In genomic region chr20:39876974-39877615, GRCh38 we compare ENCODE assay signal across 13 cellular contexts.
DNase-seq lines count a peak whose midpoint lies in the region; TF ChIP-seq lines count a peak whose summit lies in the region.
"Had no signal": no experiment of that assay in that cellular context is flagged by ENCODE, and none has a peak within 500 bp of the region (broad histone marks: within the 10 kb centered on the region; RNA-seq: fewer than 3 reads in every experiment).

No MANE protein-coding gene starts in this region.

- H3K27ac ChIP-seq in caudate nucleus (ENCODE audit: low read depth, low read length) (no peak overlapping the region), breast epithelium (no peak overlapping the region)

- H3K4me1 ChIP-seq in endocrine pancreas (ENCODE audit: control insufficient read depth, insufficient read depth, low read length) (peaks cover 13% of the 10 kb centered on the region), breast epithelium (no peaks in the 10 kb centered on the region)

- no peak for TF ChIP-seq CTCF in breast epithelium (IDR thresholded peaks at IDR 0.05)

- H3K36me3 ChIP-seq in endocrine pancreas (ENCODE audit: control insufficient read depth, insufficient read depth, low read length) (no peaks in the 10 kb centered on the region), breast epithelium (no peaks in the 10 kb centered on the region)
- H3K36me3 ChIP-seq: esophagus squamous epithelium had no signal

- H3K27me3 ChIP-seq in endocrine pancreas (ENCODE audit: control insufficient read depth, insufficient read depth, low read length) (no peaks in the 10 kb centered on the region), breast epithelium (no peaks in the 10 kb centered on the region)
- H3K27me3 ChIP-seq: esophagus squamous epithelium had no signal

- no peak for TF ChIP-seq POLR2A in breast epithelium (IDR thresholded peaks at IDR 0.05)

- intact Hi-C loops in breast epithelium (cut with DNase I; ENCODE audit: low total_unique reads) = no loop called here

- peak; percentile 59 for DNase-seq in DMS153 (lab: John Stamatoyannopoulos, UW)
- DNase-seq in NCI-H1105 treated with DMSO at 0.1 percent for 48 hours (lab: John Stamatoyannopoulos, UW) = peak; percentile 82
- peak; percentile 91 for DNase-seq in NCI-H345 treated with DMSO at 0.1 percent for 48 hours (lab: John Stamatoyannopoulos, UW; ENCODE audit: unreplicated experiment)
- DNase-seq in NCI-H2107 (lab: John Stamatoyannopoulos, UW) = no peak
- DNase-seq in caudate nucleus (lab: John Stamatoyannopoulos, UW) = no peak
- no peak for DNase-seq in breast epithelium (ENCODE audit: low spot score in 2 of 2)
- no peak for DNase-seq in HPDE6-E6E7 (ENCODE audit: extremely low spot score)
- DNase-seq: activated gamma-delta T cell; CD4-positive, CD25-positive, alpha-beta regulatory T cell; esophagus squamous epithelium; mesenchymal stem cell; NCI-H1694 had no signal

- H3K9me3 ChIP-seq in endocrine pancreas (ENCODE audit: control insufficient read depth, low read length) (no peaks in the 10 kb centered on the region), breast epithelium (no peaks in the 10 kb centered on the region)
- H3K9me3 ChIP-seq: esophagus squamous epithelium had no signal

- peak overlapping the region; percentile 6 for H3K4me3 ChIP-seq in endocrine pancreas (ENCODE audit: control insufficient read depth, insufficient read depth, low read length)
- H3K4me3 ChIP-seq in breast epithelium = no peak overlapping the region
- H3K4me3 ChIP-seq: esophagus squamous epithelium had no signal

- H3K9ac ChIP-seq in endocrine pancreas (ENCODE audit: control insufficient read depth, insufficient read depth, low read length) = no peak overlapping the region

Comparison
In these comparisons a context has a peak if more than half of its experiments do, and no peak if none do; other contexts are left out.
1. DNase-seq: peak in DMS153 (single experiment), NCI-H1105 treated with DMSO at 0.1 percent for 48 hours (single experiment) and NCI-H345 treated with DMSO at 0.1 percent for 48 hours (single experiment); none in NCI-H2107 (single experiment), caudate nucleus (0 of 61), breast epithelium (0 of 2) and HPDE6-E6E7 (single experiment).